Comparison of ENCODE assay signal across 2 cellular contexts in genomic region chr7:115086146-115086841, GRCh38.
TF ChIP-seq lines count a peak whose summit lies in the region.

No MANE protein-coding gene starts in this region.

TF ChIP-seq in HCT116, 20 proteins besides CTCF, POLR2A, EP300 and RAD21:
- TF ChIP-seq EGR1 (IDR thresholded peaks at IDR 0.05; ENCODE audit: low read depth) (no peak), POLR2AphosphoS5 (IDR thresholded peaks at IDR 0.05; ENCODE audit: low read depth, low read length) (no peak)
TF ChIP-seq in HCT116: peak in this region for 0.

TF ChIP-seq in SK-N-SH, 30 proteins besides CTCF, POLR2A, EP300 and RAD21:
- TF ChIP-seq RCOR1 (IDR thresholded peaks at IDR 0.05; ENCODE audit: low read length): no peak
- no peak for TF ChIP-seq CHD2 (IDR thresholded peaks at IDR 0.05; ENCODE audit: low read length, partially characterized antibody)
- no peak for TF ChIP-seq RXRA (IDR thresholded peaks at IDR 0.05; ENCODE audit: borderline replicate concordance, low read depth)
